Comparison of ENCODE assay signal across 20 cellular contexts in genomic region chr22:28147401-28147800, GRCh38.
"Had no signal": no experiment of that assay in that cellular context is flagged by ENCODE, and none has a peak within 500 bp of the region (broad histone marks: within the 10 kb centered on the region; RNA-seq: fewer than 3 reads in every experiment).

No MANE protein-coding gene starts in this region.

- H3K9me3 Mint-ChIP-seq: activated CD4-positive, alpha-beta T cell treated with anti-CD3 and anti-CD28 coated beads, Interleukin-2, amount 10 ng/mL, durations not matched to agents 24 days and 14 days; activated T-cell treated with anti-CD3 and anti-CD28 coated beads, Interleukin-2, amount 50 U/mL, for 24 hours; T-helper 1 cell treated with Interleukin-12 subunit alpha and Interleukin-12 subunit beta and Interleukin-4 antibody, amounts not matched to agents 30 μg/mL and 1 μg/mL, for 36 hours; WTC11 had no signal

- H3K36me3 ChIP-seq: Peyer's patch, SJSA1 had no signal

- H3K27ac Mint-ChIP-seq: activated CD4-positive, alpha-beta T cell treated with anti-CD3 and anti-CD28 coated beads, Interleukin-2, amount 10 ng/mL, durations not matched to agents 24 days and 14 days; activated CD8-positive, alpha-beta memory T cell treated with anti-CD3 and anti-CD28 coated beads, Interleukin-2, amount 10 ng/mL, durations not matched to agents 7 days and 5 days; activated naive CD8-positive, alpha-beta T cell; activated T-cell treated with anti-CD3 and anti-CD28 coated beads, Interleukin-2, amount 50 U/mL, for 24 hours; T-helper 1 cell treated with Interleukin-12 subunit alpha and Interleukin-12 subunit beta and Interleukin-4 antibody, amounts not matched to agents 30 μg/mL and 1 μg/mL, for 36 hours; WTC11 had no signal

- H3K27me3 Mint-ChIP-seq: activated naive CD8-positive, alpha-beta T cell; activated T-cell treated with anti-CD3 and anti-CD28 coated beads, Interleukin-2, amount 50 U/mL, for 24 hours had no signal

- H3K27ac ChIP-seq: Peyer's patch, SJSA1 had no signal

- H3K36me3 Mint-ChIP-seq: activated CD8-positive, alpha-beta memory T cell treated with anti-CD3 and anti-CD28 coated beads, Interleukin-2, amount 10 ng/mL, durations not matched to agents 7 days and 5 days; activated naive CD8-positive, alpha-beta T cell; WTC11 had no signal

- H3K4me3 Mint-ChIP-seq: activated CD4-positive, alpha-beta T cell treated with anti-CD3 and anti-CD28 coated beads, Interleukin-2, amount 10 ng/mL, durations not matched to agents 24 days and 14 days; activated CD8-positive, alpha-beta memory T cell treated with anti-CD3 and anti-CD28 coated beads, Interleukin-2, amount 10 ng/mL, durations not matched to agents 7 days and 5 days; activated naive CD8-positive, alpha-beta T cell; activated T-cell treated with anti-CD3 and anti-CD28 coated beads, Interleukin-2, amount 50 U/mL, for 24 hours; T-helper 1 cell treated with Interleukin-12 subunit alpha and Interleukin-12 subunit beta and Interleukin-4 antibody, amounts not matched to agents 30 μg/mL and 1 μg/mL, for 36 hours; WTC11 had no signal

- H3K27me3 ChIP-seq: Peyer's patch, SJSA1 had no signal

- H3K9me3 ChIP-seq: Peyer's patch, SJSA1 had no signal

- DNase-seq: activated CD4-positive, alpha-beta T cell treated with anti-CD3 and anti-CD28 coated beads, Interleukin-2, amount 10 ng/mL, durations not matched to agents 24 days and 14 days; activated CD4-positive, alpha-beta T cell treated with anti-CD3 and anti-CD28 coated beads, Interleukin-2, amount 50 U/mL, for 48 hours; activated CD4-positive, CD25-positive, alpha-beta regulatory T cell treated with anti-CD3 and anti-CD28 coated beads, Interleukin-2, amount 50 U/mL, for 72 hours; activated CD8-positive, alpha-beta memory T cell treated with anti-CD3 and anti-CD28 coated beads, Interleukin-2, amount 10 ng/mL, durations not matched to agents 7 days and 5 days; activated effector memory CD4-positive, alpha-beta T cell treated with anti-CD3 and anti-CD28 coated beads, Interleukin-2, amount 50 U/mL, for 16 hours; activated naive CD4-positive, alpha-beta T cell treated with Interleukin-2 at 50 U/mL for 16 hours; activated T-cell treated with anti-CD3 and anti-CD28 coated beads, Interleukin-2, amount 50 U/mL, for 24 hours; amygdala; central memory CD4-positive, alpha-beta T cell; NCI-H1436 treated with DMSO at 0.1 percent for 48 hours; NCI-H187; NCI-H2081; NCI-H510A treated with DMSO at 0.1 percent for 48 hours; NCI-H69; Peyer's patch; SHP77 had no signal

- ATAC-seq: activated CD8-positive, alpha-beta memory T cell treated with anti-CD3 and anti-CD28 coated beads, Interleukin-2, amount 10 ng/mL, durations not matched to agents 7 days and 5 days; WTC11 had no signal

- H3K4me1 ChIP-seq: Peyer's patch had no signal

- H3K4me1 Mint-ChIP-seq: activated CD4-positive, alpha-beta T cell treated with anti-CD3 and anti-CD28 coated beads, Interleukin-2, amount 10 ng/mL, durations not matched to agents 24 days and 14 days; activated CD8-positive, alpha-beta memory T cell treated with anti-CD3 and anti-CD28 coated beads, Interleukin-2, amount 10 ng/mL, durations not matched to agents 7 days and 5 days had no signal

- H3K4me3 ChIP-seq: Peyer's patch, SJSA1 had no signal
